ENCODE assay signal across 1 cellular context in the genomic region with DNA sequence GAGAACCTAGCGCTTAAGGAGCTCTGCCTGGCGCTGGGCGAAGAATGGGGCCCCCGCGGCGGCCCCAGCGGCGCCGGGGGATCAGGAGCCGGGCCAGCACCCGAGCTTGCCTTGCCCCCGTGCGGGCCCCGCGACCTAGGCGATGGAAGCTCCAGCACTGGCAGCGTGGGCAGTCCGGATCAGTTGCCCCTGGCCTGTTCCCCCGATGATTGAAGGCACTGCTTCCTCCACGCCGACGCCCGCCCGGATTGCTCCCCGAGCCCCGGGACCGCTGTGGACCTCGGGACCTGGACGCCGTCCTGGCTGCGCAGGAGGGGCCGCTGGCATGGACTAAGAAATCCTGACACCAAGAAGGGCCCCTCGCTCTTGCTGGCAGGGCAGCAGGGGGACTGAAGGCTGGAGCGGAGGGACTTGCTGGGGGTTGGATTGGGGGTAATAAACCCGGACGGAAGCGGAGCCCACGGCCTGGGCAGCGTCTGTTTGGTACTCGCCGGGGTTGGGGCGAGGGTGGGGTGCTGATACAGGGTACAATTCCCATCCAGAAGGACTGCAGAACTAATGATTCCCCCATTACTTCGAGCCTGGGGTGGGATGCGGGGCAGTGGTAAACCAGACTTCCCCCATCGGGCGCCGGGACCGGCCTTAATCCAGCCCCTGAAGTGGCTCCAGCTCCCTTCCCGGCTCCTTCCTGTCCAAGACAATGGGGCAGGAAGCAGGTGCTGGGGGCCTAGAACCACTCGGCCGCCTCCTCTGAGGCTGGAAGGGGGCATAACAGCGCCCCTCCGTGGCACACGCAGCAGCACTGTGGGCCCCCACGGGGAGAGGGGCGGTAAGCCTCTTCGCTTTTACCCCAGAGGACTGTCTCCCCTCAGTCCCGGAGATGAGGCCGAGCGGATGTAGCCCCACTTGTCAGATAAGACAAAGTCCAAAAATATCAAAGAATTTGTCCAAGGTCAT.
A peak's percentile ranks its signal among the peaks of the same experiment; 100 is the strongest.
TF ChIP-seq lines count a peak whose summit lies in the region.

No MANE protein-coding gene starts in this region.

TF ChIP-seq in HEK293, 187 proteins besides CTCF, POLR2A, EP300 and RAD21 (continued from another document):
- TF ChIP-seq, protein P1, sequence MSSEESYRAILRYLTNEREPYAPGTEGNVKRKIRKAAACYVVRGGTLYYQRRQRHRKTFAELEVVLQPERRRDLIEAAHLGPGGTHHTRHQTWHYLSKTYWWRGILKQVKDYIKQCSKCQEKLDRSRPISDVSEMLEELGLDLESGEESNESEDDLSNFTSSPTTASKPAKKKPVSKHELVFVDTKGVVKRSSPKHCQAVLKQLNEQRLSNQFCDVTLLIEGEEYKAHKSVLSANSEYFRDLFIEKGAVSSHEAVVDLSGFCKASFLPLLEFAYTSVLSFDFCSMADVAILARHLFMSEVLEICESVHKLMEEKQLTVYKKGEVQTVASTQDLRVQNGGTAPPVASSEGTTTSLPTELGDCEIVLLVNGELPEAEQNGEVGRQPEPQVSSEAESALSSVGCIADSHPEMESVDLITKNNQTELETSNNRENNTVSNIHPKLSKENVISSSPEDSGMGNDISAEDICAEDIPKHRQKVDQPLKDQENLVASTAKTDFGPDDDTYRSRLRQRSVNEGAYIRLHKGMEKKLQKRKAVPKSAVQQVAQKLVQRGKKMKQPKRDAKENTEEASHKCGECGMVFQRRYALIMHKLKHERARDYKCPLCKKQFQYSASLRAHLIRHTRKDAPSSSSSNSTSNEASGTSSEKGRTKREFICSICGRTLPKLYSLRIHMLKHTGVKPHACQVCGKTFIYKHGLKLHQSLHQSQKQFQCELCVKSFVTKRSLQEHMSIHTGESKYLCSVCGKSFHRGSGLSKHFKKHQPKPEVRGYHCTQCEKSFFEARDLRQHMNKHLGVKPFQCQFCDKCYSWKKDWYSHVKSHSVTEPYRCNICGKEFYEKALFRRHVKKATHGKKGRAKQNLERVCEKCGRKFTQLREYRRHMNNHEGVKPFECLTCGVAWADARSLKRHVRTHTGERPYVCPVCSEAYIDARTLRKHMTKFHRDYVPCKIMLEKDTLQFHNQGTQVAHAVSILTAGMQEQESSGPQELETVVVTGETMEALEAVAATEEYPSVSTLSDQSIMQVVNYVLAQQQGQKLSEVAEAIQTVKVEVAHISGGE (tag by site-specific recombination; conservative IDR thresholded peaks at IDR 0.05; ENCODE audit: low read depth): peak; percentile 60
- TF ChIP-seq ZEB2 (tag by site-specific recombination; IDR thresholded peaks at IDR 0.05): no peak
- TF ChIP-seq, protein P2, sequence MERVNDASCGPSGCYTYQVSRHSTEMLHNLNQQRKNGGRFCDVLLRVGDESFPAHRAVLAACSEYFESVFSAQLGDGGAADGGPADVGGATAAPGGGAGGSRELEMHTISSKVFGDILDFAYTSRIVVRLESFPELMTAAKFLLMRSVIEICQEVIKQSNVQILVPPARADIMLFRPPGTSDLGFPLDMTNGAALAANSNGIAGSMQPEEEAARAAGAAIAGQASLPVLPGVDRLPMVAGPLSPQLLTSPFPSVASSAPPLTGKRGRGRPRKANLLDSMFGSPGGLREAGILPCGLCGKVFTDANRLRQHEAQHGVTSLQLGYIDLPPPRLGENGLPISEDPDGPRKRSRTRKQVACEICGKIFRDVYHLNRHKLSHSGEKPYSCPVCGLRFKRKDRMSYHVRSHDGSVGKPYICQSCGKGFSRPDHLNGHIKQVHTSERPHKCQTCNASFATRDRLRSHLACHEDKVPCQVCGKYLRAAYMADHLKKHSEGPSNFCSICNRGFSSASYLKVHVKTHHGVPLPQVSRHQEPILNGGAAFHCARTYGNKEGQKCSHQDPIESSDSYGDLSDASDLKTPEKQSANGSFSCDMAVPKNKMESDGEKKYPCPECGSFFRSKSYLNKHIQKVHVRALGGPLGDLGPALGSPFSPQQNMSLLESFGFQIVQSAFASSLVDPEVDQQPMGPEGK (tag by site-specific recombination; IDR thresholded peaks at IDR 0.05): peak; percentile 73
- TF ChIP-seq GLI2 (tag by site-specific recombination; IDR thresholded peaks at IDR 0.05; ENCODE audit: borderline replicate concordance, low read depth): no peak
- TF ChIP-seq MYNN (tag by site-specific recombination; IDR thresholded peaks at IDR 0.05; ENCODE audit: borderline replicate concordance): no peak
- TF ChIP-seq ZNF610 (tag by site-specific recombination; IDR thresholded peaks at IDR 0.05; ENCODE audit: borderline replicate concordance): no peak
- no peak for TF ChIP-seq ZNF157 (tag by site-specific recombination; IDR thresholded peaks at IDR 0.05)
- no peak for TF ChIP-seq ZNF132 (tag by site-specific recombination; IDR thresholded peaks at IDR 0.05; ENCODE audit: borderline replicate concordance)
- TF ChIP-seq, protein P3, sequence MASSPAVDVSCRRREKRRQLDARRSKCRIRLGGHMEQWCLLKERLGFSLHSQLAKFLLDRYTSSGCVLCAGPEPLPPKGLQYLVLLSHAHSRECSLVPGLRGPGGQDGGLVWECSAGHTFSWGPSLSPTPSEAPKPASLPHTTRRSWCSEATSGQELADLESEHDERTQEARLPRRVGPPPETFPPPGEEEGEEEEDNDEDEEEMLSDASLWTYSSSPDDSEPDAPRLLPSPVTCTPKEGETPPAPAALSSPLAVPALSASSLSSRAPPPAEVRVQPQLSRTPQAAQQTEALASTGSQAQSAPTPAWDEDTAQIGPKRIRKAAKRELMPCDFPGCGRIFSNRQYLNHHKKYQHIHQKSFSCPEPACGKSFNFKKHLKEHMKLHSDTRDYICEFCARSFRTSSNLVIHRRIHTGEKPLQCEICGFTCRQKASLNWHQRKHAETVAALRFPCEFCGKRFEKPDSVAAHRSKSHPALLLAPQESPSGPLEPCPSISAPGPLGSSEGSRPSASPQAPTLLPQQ (tag by site-specific recombination; IDR thresholded peaks at IDR 0.05): peak; percentile 91
- TF ChIP-seq ZNF23 (tag by site-specific recombination; IDR thresholded peaks at IDR 0.05; ENCODE audit: borderline replicate concordance): no peak
- TF ChIP-seq SP2 (tag by site-specific recombination; IDR thresholded peaks at IDR 0.05): peak; percentile 47
- TF ChIP-seq ZBTB8A (tag by site-specific recombination; IDR thresholded peaks at IDR 0.05): peak; percentile 61
- no peak for TF ChIP-seq KLF10 (tag by site-specific recombination; IDR thresholded peaks at IDR 0.05)
- peak; percentile 28; the same call in 1 of the 2 replicates for TF ChIP-seq ZBTB17 (tag by site-specific recombination; IDR thresholded peaks at IDR 0.05)
- TF ChIP-seq ZNF596 (tag by site-specific recombination; IDR thresholded peaks at IDR 0.05): no peak
- peak; percentile 85 for TF ChIP-seq GLIS2 (tag by site-specific recombination; IDR thresholded peaks at IDR 0.05)
- TF ChIP-seq ZFP69B (tag by site-specific recombination; IDR thresholded peaks at IDR 0.05): peak; percentile 86
- TF ChIP-seq, protein P4, sequence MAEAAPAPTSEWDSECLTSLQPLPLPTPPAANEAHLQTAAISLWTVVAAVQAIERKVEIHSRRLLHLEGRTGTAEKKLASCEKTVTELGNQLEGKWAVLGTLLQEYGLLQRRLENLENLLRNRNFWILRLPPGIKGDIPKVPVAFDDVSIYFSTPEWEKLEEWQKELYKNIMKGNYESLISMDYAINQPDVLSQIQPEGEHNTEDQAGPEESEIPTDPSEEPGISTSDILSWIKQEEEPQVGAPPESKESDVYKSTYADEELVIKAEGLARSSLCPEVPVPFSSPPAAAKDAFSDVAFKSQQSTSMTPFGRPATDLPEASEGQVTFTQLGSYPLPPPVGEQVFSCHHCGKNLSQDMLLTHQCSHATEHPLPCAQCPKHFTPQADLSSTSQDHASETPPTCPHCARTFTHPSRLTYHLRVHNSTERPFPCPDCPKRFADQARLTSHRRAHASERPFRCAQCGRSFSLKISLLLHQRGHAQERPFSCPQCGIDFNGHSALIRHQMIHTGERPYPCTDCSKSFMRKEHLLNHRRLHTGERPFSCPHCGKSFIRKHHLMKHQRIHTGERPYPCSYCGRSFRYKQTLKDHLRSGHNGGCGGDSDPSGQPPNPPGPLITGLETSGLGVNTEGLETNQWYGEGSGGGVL (tag by site-specific recombination; IDR thresholded peaks at IDR 0.05): peak; percentile 45
- TF ChIP-seq, protein P5, sequence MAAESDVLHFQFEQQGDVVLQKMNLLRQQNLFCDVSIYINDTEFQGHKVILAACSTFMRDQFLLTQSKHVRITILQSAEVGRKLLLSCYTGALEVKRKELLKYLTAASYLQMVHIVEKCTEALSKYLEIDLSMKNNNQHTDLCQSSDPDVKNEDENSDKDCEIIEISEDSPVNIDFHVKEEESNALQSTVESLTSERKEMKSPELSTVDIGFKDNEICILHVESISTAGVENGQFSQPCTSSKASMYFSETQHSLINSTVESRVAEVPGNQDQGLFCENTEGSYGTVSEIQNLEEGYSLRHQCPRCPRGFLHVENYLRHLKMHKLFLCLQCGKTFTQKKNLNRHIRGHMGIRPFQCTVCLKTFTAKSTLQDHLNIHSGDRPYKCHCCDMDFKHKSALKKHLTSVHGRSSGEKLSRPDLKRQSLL (tag by site-specific recombination; IDR thresholded peaks at IDR 0.05): peak; percentile 86
